ENCODE assay signal across 12 cellular contexts in the genomic region with DNA sequence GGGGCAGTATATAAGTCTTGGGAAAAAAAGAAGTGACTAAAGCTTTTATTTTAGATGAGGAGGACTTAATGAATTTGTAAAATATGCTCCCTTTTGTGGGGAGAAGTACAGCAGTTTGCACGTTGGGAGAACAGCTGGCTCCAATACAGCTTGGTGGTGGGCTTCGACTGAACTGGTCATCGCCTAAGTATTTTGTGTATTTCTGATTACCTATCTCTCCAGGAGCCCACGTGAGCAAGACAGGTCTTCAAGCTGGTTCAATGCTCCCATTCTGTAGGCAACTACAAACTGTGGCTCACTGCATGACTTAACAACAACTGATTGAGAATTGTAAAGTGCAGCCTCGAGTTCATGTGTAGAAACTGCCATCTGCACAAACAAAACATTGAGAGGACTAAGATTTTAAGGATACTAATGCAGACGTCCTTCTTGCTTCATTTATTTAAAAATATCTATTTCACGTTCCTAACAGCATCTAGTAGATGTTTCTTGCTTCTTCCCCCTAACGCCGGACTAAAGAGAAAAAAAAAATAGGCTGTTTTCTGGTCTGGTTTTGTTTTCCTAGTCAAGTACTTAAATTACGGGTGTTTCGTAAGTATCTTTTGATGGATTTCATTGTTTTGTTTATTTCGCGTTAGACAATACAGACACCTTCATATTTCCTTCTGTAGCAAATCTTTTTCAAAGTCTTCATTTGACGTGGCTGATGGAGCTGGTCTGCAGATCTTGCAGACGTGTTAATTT. TPM values are rescaled to one million over a fixed set of nuclear protein-coding genes. Genes with fewer than 3 reads are reported as not detected.
A peak's percentile ranks its signal among the peaks of the same experiment; 100 is the strongest.
DNase-seq lines count a peak whose midpoint lies in the region; ATAC-seq and TF ChIP-seq lines count a peak whose summit lies in the region.
"Had no signal": no experiment of that assay in that cellular context is flagged by ENCODE, and none has a peak within 500 bp of the region (broad histone marks: within the 10 kb centered on the region; RNA-seq: fewer than 3 reads in every experiment).

No MANE protein-coding gene starts in this region.

- peak overlapping the region; percentile 40; the same call in 1 of the 2 replicates for H3K4me2 ChIP-seq in OCI-LY3 (ENCODE audit: low read length)

- H3K9me3 ChIP-seq in OCI-LY3 (ENCODE audit: insufficient read depth, low read length): no peaks in the 10 kb centered on the region
- H3K9me3 ChIP-seq in psoas muscle: no peaks in the 10 kb centered on the region

- TF ChIP-seq CTCF in OCI-LY3 (IDR thresholded peaks at IDR 0.05; ENCODE audit: low read depth, low read length) (no peak), foreskin fibroblast (IDR thresholded peaks at IDR 0.05; ENCODE audit: low read depth, low read length) (no peak), psoas muscle (IDR thresholded peaks at IDR 0.05) (no peak)

- peak overlapping the region; percentile 28; the same call in 1 of the 2 replicates for H3K4me3 ChIP-seq in OCI-LY3 (ENCODE audit: low read length)
- peak overlapping the region; percentile 66 to 74 for H3K4me3 ChIP-seq in foreskin fibroblast (ENCODE audit: low read depth in 1 of 2, low read length in 2 of 2)
- peak overlapping the region; percentile 52 for H3K4me3 ChIP-seq in psoas muscle
- H3K4me3 ChIP-seq: SK-N-MC had no signal

- H3K79me2 ChIP-seq in OCI-LY3 (ENCODE audit: low read length): no peaks in the 10 kb centered on the region

- WGBS in psoas muscle, 3 donors: 29 to 37% (median 30%) methylated on average over 15 of the region's 15 CpGs

- peak; percentile 22 for DNase-seq in DMS114 treated with DMSO at 0.1 percent for 48 hours (lab: John Stamatoyannopoulos, UW; ENCODE audit: unreplicated experiment)
- DNase-seq in foreskin fibroblast: no peak
- no peak for DNase-seq in psoas muscle
- DNase-seq in left ventricle myocardium superior: no peak
- DNase-seq in NCI-H1694 treated with DMSO at 0.1 percent for 48 hours (lab: John Stamatoyannopoulos, UW): no peak
- no peak for DNase-seq in activated CD4-positive, alpha-beta T cell treated with anti-CD3 and anti-CD28 coated beads for 1 hour
- DNase-seq: activated CD4-positive, alpha-beta T cell treated with anti-CD3 and anti-CD28 coated beads for 48 hours; Calu3; NCI-H748 treated with DMSO at 0.1 percent for 48 hours had no signal

- ATAC-seq in psoas muscle (no peak), left ventricle myocardium superior (no peak), GM18868 (IDR thresholded peaks at IDR 0.05; ENCODE audit: unreplicated experiment) (no peak)

- no peak overlapping the region for H3K27ac ChIP-seq in OCI-LY3 (ENCODE audit: low read length)
- no peak overlapping the region for H3K27ac ChIP-seq in psoas muscle
- H3K27ac ChIP-seq: SK-N-MC had no signal

- H3K4me1 ChIP-seq in OCI-LY3 (ENCODE audit: low read length): peaks cover 22% of the 10 kb centered on the region
- H3K4me1 ChIP-seq in psoas muscle: peaks cover 4% of the 10 kb centered on the region

- H3K36me3 ChIP-seq in OCI-LY3 (replicated peaks; ENCODE audit: low read depth, low read length): no peaks in the 10 kb centered on the region
- no peaks in the 10 kb centered on the region for H3K36me3 ChIP-seq in psoas muscle (ENCODE audit: insufficient read depth in 1 of 2, low read depth in 1 of 2)

- intact Hi-C loops in psoas muscle (cut with DNase I) (no loop called here), left ventricle myocardium superior (cut with micrococcal nuclease) (no loop called here)

- H4K20me1 ChIP-seq in OCI-LY3 (ENCODE audit: insufficient read depth, low read length): peaks cover 13% of the 10 kb centered on the region

- H2AFZ ChIP-seq in OCI-LY3 (ENCODE audit: low read depth, low read length): no peak overlapping the region

- no peak overlapping the region for H3K9ac ChIP-seq in OCI-LY3 (ENCODE audit: low read length)

- H3K27me3 ChIP-seq in OCI-LY3 (ENCODE audit: low read depth, low read length) (peaks cover 73% of the 10 kb centered on the region), psoas muscle (ENCODE audit: insufficient read depth in 3 of 3, low read length in 2 of 3) (peaks cover 5 to 76% (median 8%) of the 10 kb centered on the region in 3 donors)

RNA-seq across cellular contexts. Expression of gene GREM1, which starts 1.4 kb away (rescaled TPM):
- total RNA-seq in psoas muscle (1 to 10 TPM in 3 of 4 donors, under 1 TPM in 1; 0.60 to 4.5 (median 1.7) TPM), left ventricle myocardium superior (0.52 TPM)
- 1 to 10 TPM in 1 of 3 donors, under 1 TPM in 2; 0.09 to 3.4 (median 0.68) TPM for polyA plus RNA-seq in psoas muscle
- total RNA-seq: Calu3 had no signal
